Comparison of ENCODE assay signal across 25 cellular contexts in the genomic region with DNA sequence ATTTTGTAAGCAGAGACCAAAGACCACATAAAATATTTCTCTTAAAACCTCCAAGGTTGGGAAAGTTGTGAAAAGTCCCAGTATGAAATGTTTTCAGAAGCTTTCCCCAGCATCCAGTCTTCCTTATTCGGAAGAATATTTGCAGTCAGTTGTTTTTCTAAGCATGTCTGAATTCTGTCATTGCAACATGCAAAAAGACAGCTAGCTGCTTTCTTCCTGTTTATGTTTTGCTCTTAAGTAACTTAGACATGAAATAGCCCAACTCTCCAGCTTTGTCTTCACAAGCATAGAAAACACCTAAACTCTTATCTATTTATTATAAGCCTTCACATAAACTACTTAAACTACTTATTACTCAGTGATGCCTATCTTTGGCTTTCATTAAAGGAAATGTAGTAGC. TPM values are rescaled to one million over a fixed set of nuclear protein-coding genes. Genes with fewer than 3 reads are reported as not detected.
"Had no signal": no experiment of that assay in that cellular context is flagged by ENCODE, and none has a peak within 500 bp of the region (broad histone marks: within the 10 kb centered on the region; RNA-seq: fewer than 3 reads in every experiment).

No MANE protein-coding gene starts in this region.

- H3K4me1 ChIP-seq: esophagus squamous epithelium, gastrocnemius medialis, left ventricle myocardium inferior, right atrium auricular region, thyroid gland had no signal

- DNase-seq: activated CD4-positive, alpha-beta T cell treated with anti-CD3 and anti-CD28 coated beads, Interleukin-2, amount 50 U/mL, for 1 hour; activated CD8-positive, alpha-beta memory T cell treated with anti-CD3 and anti-CD28 coated beads, Interleukin-2, amount 50 U/mL, for 4 hours; activated effector memory CD4-positive, alpha-beta T cell treated with anti-CD3 and anti-CD28 coated beads, Interleukin-2, amount 50 U/mL, for 16 hours; activated naive CD4-positive, alpha-beta T cell treated with anti-CD3 and anti-CD28 coated beads, Interleukin-2, amount 50 U/mL, for 16 hours; activated T-cell treated with anti-CD3 and anti-CD28 coated beads, Interleukin-2, amount 50 U/mL, for 4 hours; effector memory CD8-positive, alpha-beta T cell; esophagus squamous epithelium; gastrocnemius medialis; head of caudate nucleus; kidney glomerular epithelial cell; left ventricle myocardium inferior; occipital lobe; stimulated activated CD4-positive, alpha-beta T cell treated with anti-CD3 and anti-CD28 coated beads, Interleukin-4, amount 100 ng/mL, for 24 hours; stimulated activated naive B cell treated with anti-CD40 and anti-IgM and Interleukin-4, amounts not matched to agents 10 μg/mL and 1 μg/mL and 100 μg/mL, for 72 hours; T-helper 1 cell; T-helper 9 cell; thyroid gland had no signal

- H3K27me3 ChIP-seq: esophagus squamous epithelium, gastrocnemius medialis, right atrium auricular region, thyroid gland had no signal

- H3K4me3 Mint-ChIP-seq: activated T-cell treated with anti-CD3 and anti-CD28 coated beads, Interleukin-2, amount 50 U/mL, for 4 hours; effector memory CD8-positive, alpha-beta T cell; stimulated activated naive B cell treated with anti-CD40 and anti-IgM and Interleukin-4, amounts not matched to agents 10 μg/mL and 1 μg/mL and 100 μg/mL, for 72 hours had no signal

- H3K9me3 ChIP-seq: gastrocnemius medialis, thyroid gland had no signal

- H3K27ac Mint-ChIP-seq: effector memory CD8-positive, alpha-beta T cell; progenitor cell of endocrine pancreas; stimulated activated naive B cell treated with anti-CD40 and anti-IgM and Interleukin-4, amounts not matched to agents 10 μg/mL and 1 μg/mL and 100 μg/mL, for 72 hours had no signal

- H3K36me3 ChIP-seq: esophagus squamous epithelium, gastrocnemius medialis, left ventricle myocardium inferior, right atrium auricular region, thyroid gland had no signal

- H3K27me3 Mint-ChIP-seq: progenitor cell of endocrine pancreas had no signal

- H3K27ac ChIP-seq: esophagus squamous epithelium, gastrocnemius medialis, left ventricle myocardium inferior, right atrium auricular region, skin epidermis, thyroid gland had no signal

- H3K4me1 Mint-ChIP-seq: stimulated activated naive B cell treated with anti-CD40 and anti-IgM and Interleukin-4, amounts not matched to agents 10 μg/mL and 1 μg/mL and 100 μg/mL, for 72 hours had no signal

- H3K4me3 ChIP-seq: esophagus squamous epithelium, gastrocnemius medialis, left ventricle myocardium inferior, right atrium auricular region, skin epidermis, thyroid gland had no signal

RNA-seq across cellular contexts. Expression of gene MMP13, which starts 57.9 kb away (rescaled TPM):
- total RNA-seq: activated T-cell treated with anti-CD3 and anti-CD28 coated beads, Interleukin-2, amount 50 U/mL, for 4 hours; dermis microvascular lymphatic vessel endothelial cell; esophagus squamous epithelium; gastrocnemius medialis; left ventricle myocardium inferior; mononuclear cell; occipital lobe; progenitor cell of endocrine pancreas; right atrium auricular region; thyroid gland; ureter had no signal
- polyA plus RNA-seq: adipose tissue, neural cell had no signal
